ENCODE assay signal across 21 cellular contexts in the genomic region with DNA sequence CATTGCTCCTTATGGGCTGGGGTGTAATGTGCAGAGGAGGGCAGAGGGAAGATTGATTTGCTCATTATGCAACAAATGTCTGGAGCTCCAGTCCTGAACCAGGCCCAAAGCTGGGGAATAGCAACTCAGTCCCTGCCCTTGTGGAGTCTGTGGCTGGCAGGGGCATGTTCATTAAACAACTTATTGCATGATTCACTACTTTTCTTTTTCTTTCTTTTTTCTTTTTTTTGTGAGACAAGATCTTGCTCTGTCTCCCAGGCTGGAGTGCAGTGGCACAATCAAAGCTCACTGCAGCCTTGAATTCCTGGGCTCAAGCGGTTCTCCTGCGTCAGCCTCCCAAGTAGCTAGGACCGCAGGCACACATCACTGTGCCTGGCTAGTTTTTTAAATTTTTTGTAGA.
"Had no signal": no experiment of that assay in that cellular context is flagged by ENCODE, and none has a peak within 500 bp of the region (broad histone marks: within the 10 kb centered on the region; RNA-seq: fewer than 3 reads in every experiment).

No MANE protein-coding gene starts in this region.

- H3K4me1 ChIP-seq: foreskin keratinocyte, tibial nerve, uterus had no signal

- DNase-seq: activated CD4-positive, alpha-beta T cell treated with anti-CD3 and anti-CD28 coated beads for 48 hours; activated CD4-positive, CD25-positive, alpha-beta regulatory T cell; activated CD8-positive, alpha-beta memory T cell treated with anti-CD3 and anti-CD28 coated beads, Interleukin-2, amount 50 U/mL, for 4 hours; activated effector memory CD4-positive, alpha-beta T cell treated with anti-CD3 and anti-CD28 coated beads, Interleukin-2, amount 50 U/mL, for 16 hours; activated naive CD4-positive, alpha-beta T cell treated with anti-CD3 and anti-CD28 coated beads, Interleukin-2, amount 50 U/mL, for 16 hours; activated T-cell treated with anti-CD3 and anti-CD28 coated beads, Interleukin-2, amount 50 U/mL, for 4 hours; endodermal cell; foreskin keratinocyte; left colon; midbrain; stimulated activated CD4-positive, alpha-beta T cell treated with anti-CD3 and anti-CD28 coated beads, Interleukin-2, amount 100 ng/mL, for 24 hours; T-cell; T1000; uterus had no signal

- H3K27me3 ChIP-seq: cardiac muscle cell, foreskin keratinocyte, hepatocyte, tibial nerve, uterus had no signal

- H2AFZ ChIP-seq: hepatocyte had no signal

- H3K27ac ChIP-seq: cardiac muscle cell, epithelial cell of prostate, foreskin keratinocyte, hepatocyte, tibial nerve, uterus had no signal

- H3K27me3 Mint-ChIP-seq: progenitor cell of endocrine pancreas; stimulated activated naive CD8-positive, alpha-beta T cell treated with anti-CD3 and anti-CD28 coated beads, Interleukin-15, Interleukin-2, amounts not matched to agents 100 ng/mL and 50 ng/mL, for 24 hours; T-cell had no signal

- H3K36me3 ChIP-seq: uterus had no signal

- H3K4me2 ChIP-seq: hepatocyte had no signal

- H3K4me3 Mint-ChIP-seq: activated T-cell treated with anti-CD3 and anti-CD28 coated beads, Interleukin-2, amount 50 U/mL, for 4 hours; endodermal cell; stimulated activated naive CD8-positive, alpha-beta T cell treated with anti-CD3 and anti-CD28 coated beads, Interleukin-15, Interleukin-2, amounts not matched to agents 100 ng/mL and 50 ng/mL, for 24 hours had no signal

- H3K27ac Mint-ChIP-seq: progenitor cell of endocrine pancreas had no signal

- ATAC-seq: activated T-cell treated with anti-CD3 and anti-CD28 coated beads, Interleukin-2, amount 50 U/mL, for 4 hours; foreskin keratinocyte; left colon; T-cell had no signal

- H3K9me3 Mint-ChIP-seq: activated T-cell treated with anti-CD3 and anti-CD28 coated beads, Interleukin-2, amount 50 U/mL, for 4 hours; endodermal cell; stimulated activated naive CD8-positive, alpha-beta T cell treated with anti-CD3 and anti-CD28 coated beads, Interleukin-15, Interleukin-2, amounts not matched to agents 100 ng/mL and 50 ng/mL, for 24 hours; T-cell had no signal

- H3K9me3 ChIP-seq: tibial nerve, uterus had no signal

- H3K4me3 ChIP-seq: cardiac muscle cell, hepatocyte, lung, tibial nerve, uterus had no signal
